Comparison of ENCODE assay signal across 1 cellular context in the genomic region with DNA sequence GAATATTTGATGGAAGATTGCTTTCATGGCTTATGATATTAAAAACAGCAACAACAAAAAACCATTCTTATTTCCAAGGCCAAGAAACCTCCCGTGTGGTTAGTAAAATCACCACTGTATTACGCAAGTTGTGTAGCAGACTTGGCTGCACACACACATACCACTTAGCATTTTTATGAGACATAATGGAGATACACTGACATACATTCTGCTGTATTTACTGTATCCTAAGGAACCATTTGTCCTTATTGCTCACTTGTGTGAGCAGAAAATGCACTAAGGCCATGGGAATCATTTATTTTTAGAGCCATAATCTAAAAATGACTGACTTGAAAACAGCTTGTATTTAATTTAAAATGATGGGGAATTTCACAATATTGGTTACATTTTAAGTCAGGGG.
TF ChIP-seq lines count a peak whose summit lies in the region.

No MANE protein-coding gene starts in this region.

TF ChIP-seq in H1, 55 proteins besides CTCF, POLR2A, EP300 and RAD21:
- TF ChIP-seq KDM1A (IDR thresholded peaks at IDR 0.05; ENCODE audit: borderline replicate concordance, low read length) = no peak
- 0 out of 2 replicates have a peak, but pooled peaks have one; percentile 3 for TF ChIP-seq CEBPB (IDR thresholded peaks at IDR 0.05; ENCODE audit: low read depth, low read length)
